Comparison of ENCODE assay signal across 11 cellular contexts in genomic region chr1:84048820-84049219, GRCh38.
"Had no signal": no experiment of that assay in that cellular context is flagged by ENCODE, and none has a peak within 500 bp of the region (broad histone marks: within the 10 kb centered on the region; RNA-seq: fewer than 3 reads in every experiment).

No MANE protein-coding gene starts in this region.

- H3K4me3 ChIP-seq: GM23338 had no signal

- H3K27ac Mint-ChIP-seq: GM23338, H9, HFFc6 had no signal

- FAIRE-seq: H1, H54, HTR-8/SVneo had no signal

- H3K4me1 Mint-ChIP-seq: GM23338, H9 had no signal

- H3K4me3 Mint-ChIP-seq: GM23338, H9, HFFc6 had no signal

- H3K9me3 Mint-ChIP-seq: GM23338, H9, HFFc6 had no signal

- H3K9ac ChIP-seq: KMS-11 had no signal

- ATAC-seq: GM23338 had no signal

- H3K4me2 ChIP-seq: GM23338, KMS-11 had no signal

- H3K27ac ChIP-seq: HL-60, KMS-11 had no signal

- DNase-seq: H9, HCEC 1CT, HFFc6, Karpas-422, KBM-7 had no signal

- H2AFZ ChIP-seq: GM23338 had no signal
